Comparison of ENCODE assay signal across 1 cellular context in the genomic region with DNA sequence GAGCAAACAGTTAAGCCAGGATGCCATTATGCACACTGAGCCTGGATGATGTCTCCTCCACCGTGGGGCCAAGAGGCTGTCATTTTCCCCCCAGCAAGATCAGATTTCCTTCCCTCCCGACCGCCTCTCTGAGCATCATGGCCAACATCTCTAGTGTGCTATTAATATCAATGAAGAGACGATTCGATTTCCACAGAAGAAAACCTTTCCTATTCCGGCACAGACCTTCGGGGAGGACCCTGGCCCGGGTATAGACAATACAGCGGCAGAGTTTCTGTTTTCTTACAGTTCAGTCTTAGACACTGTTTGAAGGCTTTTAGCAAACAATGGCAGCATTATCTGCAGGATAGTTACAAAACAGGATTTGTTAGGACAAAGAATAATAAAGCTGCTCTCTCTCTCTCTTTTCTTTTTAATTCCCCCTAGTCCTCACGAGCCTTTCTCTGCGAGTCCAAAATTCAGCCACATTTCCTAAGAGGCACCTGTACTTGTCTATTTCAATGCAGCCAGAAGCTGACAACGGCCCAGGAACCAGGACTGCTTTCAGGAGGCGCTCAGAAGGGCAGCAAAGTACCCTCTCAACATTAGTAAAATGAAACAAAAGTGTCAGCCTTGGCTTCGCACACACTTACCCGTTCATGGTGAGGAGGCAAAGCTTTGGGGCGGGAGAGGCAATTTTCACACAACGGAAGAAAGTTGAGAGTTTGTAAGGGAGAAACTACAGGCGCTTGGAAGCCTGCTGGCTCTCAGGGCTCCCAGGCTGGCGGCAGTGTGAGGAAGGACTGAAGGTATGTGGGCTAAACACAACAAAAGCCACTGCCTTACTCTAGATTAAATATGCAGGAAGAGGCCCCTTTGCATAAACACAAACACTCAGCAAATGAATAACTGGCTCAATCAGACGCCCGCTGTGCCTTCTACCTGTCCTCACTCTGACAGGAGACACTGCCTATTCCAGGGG.
TF ChIP-seq lines count a peak whose summit lies in the region.

No MANE protein-coding gene starts in this region.

TF ChIP-seq in HEK293, 187 proteins besides CTCF, POLR2A, EP300 and RAD21 (continued from another document):
- TF ChIP-seq INSM2 (tag by site-specific recombination; IDR thresholded peaks at IDR 0.05) (0 out of 2 replicates have a peak, but pooled peaks have one; percentile 23), ZBTB20 (tag by site-specific recombination; IDR thresholded peaks at IDR 0.05) (peak; percentile 82)
